In genomic region chr9:38062498-38063362, GRCh38 we compare ENCODE assay signal across 1 cellular context.
A peak's percentile ranks its signal among the peaks of the same experiment; 100 is the strongest.
TF ChIP-seq lines count a peak whose summit lies in the region.

No MANE protein-coding gene starts in this region.

TF ChIP-seq in HEK293, 187 proteins besides CTCF, POLR2A, EP300 and RAD21 (continued from another document):
- TF ChIP-seq ZNF664 (tag by site-specific recombination; IDR thresholded peaks at IDR 0.05) (no peak), ZNF629 (tag by site-specific recombination; IDR thresholded peaks at IDR 0.05) (0 out of 2 replicates have a peak, but pooled peaks have one; percentile 26), ZNF768 (tag by site-specific recombination; IDR thresholded peaks at IDR 0.05) (no peak), ZNF292 (tag by site-specific recombination; IDR thresholded peaks at IDR 0.05; ENCODE audit: borderline replicate concordance, low read depth) (no peak), ZNF223 (tag by site-specific recombination; IDR thresholded peaks at IDR 0.05) (no peak), ZNF16 (tag by site-specific recombination; IDR thresholded peaks at IDR 0.05; ENCODE audit: low read depth) (no peak), ZFP69B (tag by site-specific recombination; IDR thresholded peaks at IDR 0.05) (no peak), ZNF302 (tag by site-specific recombination; IDR thresholded peaks at IDR 0.05; ENCODE audit: low read depth) (no peak), ZNF777 (tag by site-specific recombination; IDR thresholded peaks at IDR 0.05; ENCODE audit: borderline replicate concordance) (no peak), ZNF639 (tag by site-specific recombination; IDR thresholded peaks at IDR 0.05) (no peak), KLF16 (tag by site-specific recombination; IDR thresholded peaks at IDR 0.05) (no peak), ZNF239 (tag by site-specific recombination; IDR thresholded peaks at IDR 0.05) (no peak), ZNF596 (tag by site-specific recombination; IDR thresholded peaks at IDR 0.05) (no peak), ZNF10 (tag by site-specific recombination; IDR thresholded peaks at IDR 0.05) (no peak), ZIC2 (tag by site-specific recombination; IDR thresholded peaks at IDR 0.05) (peak; percentile 36; the same call in 1 of the 2 replicates), ZNF76 (tag by site-specific recombination; IDR thresholded peaks at IDR 0.05; ENCODE audit: borderline replicate concordance, low read depth) (no peak), ZNF169 (tag by site-specific recombination; IDR thresholded peaks at IDR 0.05) (no peak), ZNF23 (tag by site-specific recombination; IDR thresholded peaks at IDR 0.05; ENCODE audit: borderline replicate concordance) (no peak), ZNF785 (tag by site-specific recombination; IDR thresholded peaks at IDR 0.05) (no peak), ZBTB6 (tag by site-specific recombination; IDR thresholded peaks at IDR 0.05) (peak; percentile 59; the same call in 1 of the 2 replicates), ZFP3 (tag by site-specific recombination; IDR thresholded peaks at IDR 0.05; ENCODE audit: low read depth) (no peak), GLIS2 (tag by site-specific recombination; IDR thresholded peaks at IDR 0.05) (no peak), KLF9 (tag by site-specific recombination; IDR thresholded peaks at IDR 0.05; ENCODE audit: low read depth) (no peak), EGR2 (tag by site-specific recombination; IDR thresholded peaks at IDR 0.05; ENCODE audit: low read depth) (no peak), ZSCAN18 (tag by site-specific recombination; IDR thresholded peaks at IDR 0.05) (no peak), ZNF140 (tag by site-specific recombination; IDR thresholded peaks at IDR 0.05) (no peak), ZNF311 (tag by site-specific recombination; IDR thresholded peaks at IDR 0.05; ENCODE audit: borderline replicate concordance) (no peak), ZFP37 (tag by site-specific recombination; IDR thresholded peaks at IDR 0.05) (no peak), SP2 (tag by site-specific recombination; IDR thresholded peaks at IDR 0.05) (no peak), ZNF658 (tag by site-specific recombination; IDR thresholded peaks at IDR 0.05) (no peak), MEIS1 (CRISPR knock-in tag; IDR thresholded peaks at IDR 0.05; ENCODE audit: borderline replicate concordance) (no peak), ZNF132 (tag by site-specific recombination; IDR thresholded peaks at IDR 0.05; ENCODE audit: borderline replicate concordance) (no peak), RBAK (tag by site-specific recombination; IDR thresholded peaks at IDR 0.05) (no peak), ZNF274 (IDR thresholded peaks at IDR 0.05; ENCODE audit: low read length) (no peak), ZNF274 (tag by site-specific recombination; IDR thresholded peaks at IDR 0.05; ENCODE audit: borderline replicate concordance) (no peak), ZNF335 (tag by site-specific recombination; conservative IDR thresholded peaks at IDR 0.05) (no peak), BCL11A (tag by site-specific recombination; IDR thresholded peaks at IDR 0.05; ENCODE audit: low read depth) (no peak), ZNF473 (tag by site-specific recombination; IDR thresholded peaks at IDR 0.05) (no peak), GLIS1 (tag by site-specific recombination; IDR thresholded peaks at IDR 0.05) (no peak), ZNF792 (tag by site-specific recombination; IDR thresholded peaks at IDR 0.05) (no peak), ZNF138 (tag by site-specific recombination; IDR thresholded peaks at IDR 0.05; ENCODE audit: borderline replicate concordance) (no peak), ZNF747 (tag by site-specific recombination; IDR thresholded peaks at IDR 0.05) (no peak), ZNF600 (tag by site-specific recombination; IDR thresholded peaks at IDR 0.05) (peak; percentile 87), ZBTB17 (tag by site-specific recombination; IDR thresholded peaks at IDR 0.05) (no peak), ATF2 (tag by site-specific recombination; IDR thresholded peaks at IDR 0.05; ENCODE audit: low read depth) (no peak), ZBTB20 (tag by site-specific recombination; IDR thresholded peaks at IDR 0.05) (no peak), YY1 (tag by site-specific recombination; IDR thresholded peaks at IDR 0.05) (0 out of 2 replicates have a peak, but pooled peaks have one; percentile 50), ZNF146 (tag by site-specific recombination; IDR thresholded peaks at IDR 0.05) (no peak), ZFP41 (tag by site-specific recombination; IDR thresholded peaks at IDR 0.05; ENCODE audit: borderline replicate concordance) (no peak), ZNF362 (tag by site-specific recombination; IDR thresholded peaks at IDR 0.05) (no peak)
- TF ChIP-seq, protein P1, sequence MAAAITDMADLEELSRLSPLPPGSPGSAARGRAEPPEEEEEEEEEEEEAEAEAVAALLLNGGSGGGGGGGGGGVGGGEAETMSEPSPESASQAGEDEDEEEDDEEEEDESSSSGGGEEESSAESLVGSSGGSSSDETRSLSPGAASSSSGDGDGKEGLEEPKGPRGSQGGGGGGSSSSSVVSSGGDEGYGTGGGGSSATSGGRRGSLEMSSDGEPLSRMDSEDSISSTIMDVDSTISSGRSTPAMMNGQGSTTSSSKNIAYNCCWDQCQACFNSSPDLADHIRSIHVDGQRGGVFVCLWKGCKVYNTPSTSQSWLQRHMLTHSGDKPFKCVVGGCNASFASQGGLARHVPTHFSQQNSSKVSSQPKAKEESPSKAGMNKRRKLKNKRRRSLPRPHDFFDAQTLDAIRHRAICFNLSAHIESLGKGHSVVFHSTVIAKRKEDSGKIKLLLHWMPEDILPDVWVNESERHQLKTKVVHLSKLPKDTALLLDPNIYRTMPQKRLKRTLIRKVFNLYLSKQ (tag by site-specific recombination; IDR thresholded peaks at IDR 0.05; ENCODE audit: borderline replicate concordance): no peak
- TF ChIP-seq, protein P2, sequence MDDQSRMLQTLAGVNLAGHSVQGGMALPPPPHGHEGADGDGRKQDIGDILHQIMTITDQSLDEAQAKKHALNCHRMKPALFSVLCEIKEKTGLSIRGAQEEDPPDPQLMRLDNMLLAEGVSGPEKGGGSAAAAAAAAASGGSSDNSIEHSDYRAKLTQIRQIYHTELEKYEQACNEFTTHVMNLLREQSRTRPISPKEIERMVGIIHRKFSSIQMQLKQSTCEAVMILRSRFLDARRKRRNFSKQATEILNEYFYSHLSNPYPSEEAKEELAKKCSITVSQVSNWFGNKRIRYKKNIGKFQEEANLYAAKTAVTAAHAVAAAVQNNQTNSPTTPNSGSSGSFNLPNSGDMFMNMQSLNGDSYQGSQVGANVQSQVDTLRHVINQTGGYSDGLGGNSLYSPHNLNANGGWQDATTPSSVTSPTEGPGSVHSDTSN (CRISPR knock-in tag; IDR thresholded peaks at IDR 0.05): no peak
- TF ChIP-seq, protein P3, sequence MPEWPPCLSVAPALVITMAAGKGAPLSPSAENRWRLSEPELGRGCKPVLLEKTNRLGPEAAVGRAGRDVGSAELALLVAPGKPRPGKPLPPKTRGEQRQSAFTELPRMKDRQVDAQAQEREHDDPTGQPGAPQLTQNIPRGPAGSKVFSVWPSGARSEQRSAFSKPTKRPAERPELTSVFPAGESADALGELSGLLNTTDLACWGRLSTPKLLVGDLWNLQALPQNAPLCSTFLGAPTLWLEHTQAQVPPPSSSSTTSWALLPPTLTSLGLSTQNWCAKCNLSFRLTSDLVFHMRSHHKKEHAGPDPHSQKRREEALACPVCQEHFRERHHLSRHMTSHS (tag by site-specific recombination; IDR thresholded peaks at IDR 0.05): no peak
- TF ChIP-seq, protein P4, sequence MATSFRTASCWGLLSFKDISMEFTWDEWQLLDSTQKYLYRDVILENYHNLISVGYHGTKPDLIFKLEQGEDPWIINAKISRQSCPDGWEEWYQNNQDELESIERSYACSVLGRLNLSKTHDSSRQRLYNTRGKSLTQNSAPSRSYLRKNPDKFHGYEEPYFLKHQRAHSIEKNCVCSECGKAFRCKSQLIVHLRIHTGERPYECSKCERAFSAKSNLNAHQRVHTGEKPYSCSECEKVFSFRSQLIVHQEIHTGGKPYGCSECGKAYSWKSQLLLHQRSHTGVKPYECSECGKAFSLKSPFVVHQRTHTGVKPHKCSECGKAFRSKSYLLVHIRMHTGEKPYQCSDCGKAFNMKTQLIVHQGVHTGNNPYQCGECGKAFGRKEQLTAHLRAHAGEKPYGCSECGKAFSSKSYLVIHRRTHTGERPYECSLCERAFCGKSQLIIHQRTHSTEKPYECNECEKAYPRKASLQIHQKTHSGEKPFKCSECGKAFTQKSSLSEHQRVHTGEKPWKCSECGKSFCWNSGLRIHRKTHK (tag by site-specific recombination; IDR thresholded peaks at IDR 0.05): no peak
- TF ChIP-seq, protein P5, sequence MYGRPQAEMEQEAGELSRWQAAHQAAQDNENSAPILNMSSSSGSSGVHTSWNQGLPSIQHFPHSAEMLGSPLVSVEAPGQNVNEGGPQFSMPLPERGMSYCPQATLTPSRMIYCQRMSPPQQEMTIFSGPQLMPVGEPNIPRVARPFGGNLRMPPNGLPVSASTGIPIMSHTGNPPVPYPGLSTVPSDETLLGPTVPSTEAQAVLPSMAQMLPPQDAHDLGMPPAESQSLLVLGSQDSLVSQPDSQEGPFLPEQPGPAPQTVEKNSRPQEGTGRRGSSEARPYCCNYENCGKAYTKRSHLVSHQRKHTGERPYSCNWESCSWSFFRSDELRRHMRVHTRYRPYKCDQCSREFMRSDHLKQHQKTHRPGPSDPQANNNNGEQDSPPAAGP (tag by site-specific recombination; IDR thresholded peaks at IDR 0.05): no peak
- TF ChIP-seq, protein P6, sequence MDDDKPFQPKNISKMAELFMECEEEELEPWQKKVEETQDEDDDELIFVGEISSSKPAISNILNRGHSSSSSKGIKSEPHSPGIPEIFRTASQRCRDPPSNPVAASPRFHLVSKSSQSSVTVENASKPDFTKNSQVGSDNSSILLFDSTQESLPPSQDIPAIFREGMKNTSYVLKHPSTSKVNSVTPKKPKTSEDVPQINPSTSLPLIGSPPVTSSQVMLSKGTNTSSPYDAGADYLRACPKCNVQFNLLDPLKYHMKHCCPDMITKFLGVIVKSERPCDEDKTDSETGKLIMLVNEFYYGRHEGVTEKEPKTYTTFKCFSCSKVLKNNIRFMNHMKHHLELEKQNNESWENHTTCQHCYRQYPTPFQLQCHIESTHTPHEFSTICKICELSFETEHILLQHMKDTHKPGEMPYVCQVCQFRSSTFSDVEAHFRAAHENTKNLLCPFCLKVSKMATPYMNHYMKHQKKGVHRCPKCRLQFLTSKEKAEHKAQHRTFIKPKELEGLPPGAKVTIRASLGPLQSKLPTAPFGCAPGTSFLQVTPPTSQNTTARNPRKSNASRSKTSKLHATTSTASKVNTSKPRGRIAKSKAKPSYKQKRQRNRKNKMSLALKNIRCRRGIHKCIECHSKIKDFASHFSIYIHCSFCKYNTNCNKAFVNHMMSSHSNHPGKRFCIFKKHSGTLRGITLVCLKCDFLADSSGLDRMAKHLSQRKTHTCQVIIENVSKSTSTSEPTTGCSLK (tag by site-specific recombination; IDR thresholded peaks at IDR 0.05): no peak
